In genomic region chr2:173090973-173091660, GRCh38 we compare ENCODE assay signal across 12 cellular contexts. TPM values are rescaled to one million over a fixed set of nuclear protein-coding genes. Genes with fewer than 3 reads are reported as not detected.
DNase-seq lines count a peak whose midpoint lies in the region; ATAC-seq, FAIRE-seq and TF ChIP-seq lines count a peak whose summit lies in the region.
"Had no signal": no experiment of that assay in that cellular context is flagged by ENCODE, and none has a peak within 500 bp of the region (broad histone marks: within the 10 kb centered on the region; RNA-seq: fewer than 3 reads in every experiment).

No MANE protein-coding gene starts in this region.

- peaks cover 7% of the 10 kb centered on the region for H3K27me3 Mint-ChIP-seq in CD4-positive, alpha-beta T cell

- peak overlapping the region; percentile 29 for H3K9ac ChIP-seq in muscle layer of colon (ENCODE audit: low read length)

- H3K27me3 ChIP-seq in esophagus (ENCODE audit: control insufficient read depth in 1 of 2, insufficient read depth in 2 of 2, low read length in 2 of 2) (no peaks in the 10 kb centered on the region), muscle layer of colon (ENCODE audit: control insufficient read depth in 1 of 2, insufficient read depth in 2 of 2, low read length in 2 of 2) (no peaks in the 10 kb centered on the region)
- H3K27me3 ChIP-seq in CD4-positive, alpha-beta T cell (ENCODE audit: control insufficient read depth, insufficient read depth, low read length), result no peaks in the 10 kb centered on the region

- no peaks in the 10 kb centered on the region for H3K9me3 Mint-ChIP-seq in CD4-positive, alpha-beta T cell
- H3K9me3 Mint-ChIP-seq: naive thymus-derived CD8-positive, alpha-beta T cell; T-helper 1 cell treated with Interleukin-12 subunit alpha and Interleukin-12 subunit beta and Interleukin-4 antibody, amounts not matched to agents 30 μg/mL and 1 μg/mL, for 36 hours had no signal

- CTCF ChIA-PET in CD4-positive, alpha-beta T cell (lab: Charles Lee), result no interaction called here

- H3K27ac ChIP-seq in esophagus (ENCODE audit: low read depth in 2 of 2, low read length in 1 of 2), result peak overlapping the region; percentile 20 to 67
- H3K27ac ChIP-seq in muscle layer of colon (ENCODE audit: low read depth, low read length), result peak overlapping the region; percentile 71
- no peak overlapping the region for H3K27ac ChIP-seq in CD4-positive, alpha-beta T cell (ENCODE audit: low read depth, low read length)

- no peak overlapping the region for H3K4me3 ChIP-seq in esophagus (ENCODE audit: low read depth in 1 of 2, low read length in 2 of 2)
- H3K4me3 ChIP-seq in muscle layer of colon (ENCODE audit: low read depth in 1 of 2, low read length in 2 of 2), result peak overlapping the region in 1 of 2 donors; percentile 30

- H3K4me3 Mint-ChIP-seq in CD4-positive, alpha-beta T cell, result no peak overlapping the region
- H3K4me3 Mint-ChIP-seq: naive thymus-derived CD8-positive, alpha-beta T cell; T-helper 1 cell treated with Interleukin-12 subunit alpha and Interleukin-12 subunit beta and Interleukin-4 antibody, amounts not matched to agents 30 μg/mL and 1 μg/mL, for 36 hours had no signal

- DNase-seq in Right ventricle myocardium inferior (ENCODE audit: missing footprints), result no peak
- no peak for DNase-seq in cardiac septum (ENCODE audit: low spot score)
- no peak for DNase-seq in stimulated activated CD4-positive, alpha-beta T cell treated with anti-CD3 and anti-CD28 coated beads, Interleukin-2, amount 100 ng/mL, for 48 hours
- no peak for DNase-seq in urothelium cell line (ENCODE audit: low spot score)
- DNase-seq in CD4-positive, alpha-beta T cell, result no peak
- DNase-seq: activated effector memory CD4-positive, alpha-beta T cell treated with Interleukin-2 at 50 U/mL for 16 hours; naive thymus-derived CD8-positive, alpha-beta T cell had no signal

- TF ChIP-seq CTCF in CD4-positive, alpha-beta T cell (IDR thresholded peaks at IDR 0.05), result no peak

- ATAC-seq in Right ventricle myocardium inferior (peak; percentile 81), HG03520 (IDR thresholded peaks at IDR 0.05; ENCODE audit: unreplicated experiment) (no peak)
- no peak for ATAC-seq in CD4-positive, alpha-beta T cell (ENCODE audit: poor library complexity)
- ATAC-seq: naive thymus-derived CD8-positive, alpha-beta T cell had no signal

- no peaks in the 10 kb centered on the region for H3K36me3 Mint-ChIP-seq in CD4-positive, alpha-beta T cell (ENCODE audit: low read depth)
- H3K36me3 Mint-ChIP-seq: naive thymus-derived CD8-positive, alpha-beta T cell had no signal

- POLR2A ChIA-PET in CD4-positive, alpha-beta T cell (lab: Charles Lee), result no interaction called here

- no peaks in the 10 kb centered on the region for H3K36me3 ChIP-seq in esophagus (ENCODE audit: control insufficient read depth in 2 of 2, insufficient read depth in 2 of 2, low read length in 1 of 2)
- peaks cover 7% of the 10 kb centered on the region for H3K36me3 ChIP-seq in muscle layer of colon (ENCODE audit: insufficient read depth, low read length)

- H3K27ac Mint-ChIP-seq in CD4-positive, alpha-beta T cell, result no peak overlapping the region
- H3K27ac Mint-ChIP-seq: naive thymus-derived CD8-positive, alpha-beta T cell; T-helper 1 cell treated with Interleukin-12 subunit alpha and Interleukin-12 subunit beta and Interleukin-4 antibody, amounts not matched to agents 30 μg/mL and 1 μg/mL, for 36 hours had no signal

- no peaks in the 10 kb centered on the region for H3K4me1 Mint-ChIP-seq in CD4-positive, alpha-beta T cell (ENCODE audit: low read depth)
- H3K4me1 Mint-ChIP-seq: naive thymus-derived CD8-positive, alpha-beta T cell had no signal

- FAIRE-seq in urothelium cell line (lab: Jason Lieb, UNC), result no peak
- FAIRE-seq: A204.1 had no signal

- 50 to 66% methylated on average over 10 of the region's 10 CpGs for WGBS in esophagus, 2 donors

- intact Hi-C loops in Right ventricle myocardium inferior (cut with DNase I) (loop anchor here (5.0 kb wide), 2 partner anchors 64 to 116 kb away; no protein-coding TSS in a partner anchor), cardiac septum (cut with DNase I) (loop anchor here (5.0 kb wide), 1 partner anchor 121 kb away; no protein-coding TSS in a partner anchor)
- intact Hi-C loops in CD4-positive, alpha-beta T cell (cut with DNase I, micrococcal nuclease), result no loop called here

- H3K4me1 ChIP-seq in esophagus (ENCODE audit: control insufficient read depth in 2 of 2, insufficient read depth in 2 of 2, low read length in 1 of 2) (peaks cover 3 to 5% of the 10 kb centered on the region in 2 donors), muscle layer of colon (ENCODE audit: insufficient read depth, low read length) (peaks cover 52% of the 10 kb centered on the region)

- no peaks in the 10 kb centered on the region for H3K9me3 ChIP-seq in esophagus (ENCODE audit: control insufficient read depth in 2 of 2, insufficient read depth in 1 of 2, low read depth in 1 of 2, low read length in 1 of 2)
- no peaks in the 10 kb centered on the region for H3K9me3 ChIP-seq in muscle layer of colon (ENCODE audit: low read length)
- no peaks in the 10 kb centered on the region for H3K9me3 ChIP-seq in CD4-positive, alpha-beta T cell (ENCODE audit: control insufficient read depth, low read length)

RNA-seq across cellular contexts. Expression of gene MAP3K20, which starts 15.5 kb away (rescaled TPM):
- total RNA-seq in Right ventricle myocardium inferior (435 TPM), cardiac septum (519 TPM)
- 10 to 100 TPM in 1 of 2 donors, 1 to 10 TPM in 1; 5.0 to 13.3 TPM for polyA plus RNA-seq in esophagus
- total RNA-seq in CD4-positive, alpha-beta T cell, result under 1 TPM; 0.36 to 0.39 TPM

Comparison
In these comparisons a context has a peak if more than half of its experiments do, and no peak if none do; other contexts are left out.
1. RNA of gene MAP3K20, which starts 15.5 kb away (total RNA-seq): 519 TPM in cardiac septum (single experiment) and 435 TPM in Right ventricle myocardium inferior (single experiment); 0.36 to 0.39 TPM in CD4-positive, alpha-beta T cell; every median in the first group is over 100 times any median in the second.
2. intact Hi-C loops: an anchor here in Right ventricle myocardium inferior (5.0 kb wide) and cardiac septum (5.0 kb wide); none called in CD4-positive, alpha-beta T cell.